23 cellular contexts compared by ENCODE assay signal in the genomic region with DNA sequence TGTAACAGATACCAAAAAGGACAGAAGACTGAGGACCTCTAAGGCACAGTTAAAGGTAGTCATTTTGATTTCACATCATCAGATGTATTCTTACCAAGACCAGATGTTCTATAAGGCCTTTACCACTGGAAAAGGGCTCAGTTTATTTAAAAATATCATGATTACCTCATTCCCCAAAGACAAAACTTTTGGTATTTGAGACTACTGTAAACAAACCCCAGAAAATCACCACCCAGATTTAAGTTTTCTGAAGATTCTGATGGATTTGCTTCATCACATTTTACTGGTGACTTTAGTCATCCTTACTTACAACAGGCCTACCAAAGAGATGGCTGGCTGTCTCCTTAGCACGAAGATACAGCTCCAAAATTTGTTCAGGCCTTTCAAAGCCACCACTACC. TPM values are rescaled to one million over a fixed set of nuclear protein-coding genes. Genes with fewer than 3 reads are reported as not detected.
A peak's percentile ranks its signal among the peaks of the same experiment; 100 is the strongest.
DNase-seq lines count a peak whose midpoint lies in the region; ATAC-seq and TF ChIP-seq lines count a peak whose summit lies in the region.
"Had no signal": no experiment of that assay in that cellular context is flagged by ENCODE, and none has a peak within 500 bp of the region (broad histone marks: within the 10 kb centered on the region; RNA-seq: fewer than 3 reads in every experiment).

No MANE protein-coding gene starts in this region.

- H3K4me1 ChIP-seq in fibroblast of lung (ENCODE audit: control insufficient read depth, extremely low read depth, insufficient read depth, low read length) (no peaks in the 10 kb centered on the region), gastrocnemius medialis (peaks cover 52 to 54% of the 10 kb centered on the region in 2 donors), mesenchymal stem cell (ENCODE audit: control insufficient read depth, insufficient read depth, low read depth, low read length) (peaks cover 2% of the 10 kb centered on the region)

- H3K9me3 ChIP-seq in fibroblast of lung (ENCODE audit: control insufficient read depth, insufficient read depth, low read depth, low read length), result no peaks in the 10 kb centered on the region
- H3K9me3 ChIP-seq in gastrocnemius medialis, result no peaks in the 10 kb centered on the region
- no peaks in the 10 kb centered on the region for H3K9me3 ChIP-seq in mesenchymal stem cell (ENCODE audit: control insufficient read depth, low read length)

- H3K27me3 ChIP-seq in fibroblast of lung (ENCODE audit: control insufficient read depth, insufficient read depth, low read length), result no peaks in the 10 kb centered on the region
- H3K27me3 ChIP-seq in gastrocnemius medialis, result no peaks in the 10 kb centered on the region
- no peaks in the 10 kb centered on the region for H3K27me3 ChIP-seq in mesenchymal stem cell (ENCODE audit: control insufficient read depth in 1 of 2, insufficient read depth in 1 of 2, low read length in 2 of 2)

- peaks cover 23% of the 10 kb centered on the region for H3K36me3 Mint-ChIP-seq in WTC11
- H3K36me3 Mint-ChIP-seq: CD14-positive monocyte had no signal

- peaks cover 6% of the 10 kb centered on the region for H3K9me3 Mint-ChIP-seq in WTC11
- H3K9me3 Mint-ChIP-seq: CD14-positive monocyte, HFFc6 had no signal

- H3K27ac Mint-ChIP-seq in WTC11, result peak overlapping the region; percentile 72
- H3K27ac Mint-ChIP-seq: B cell, CD14-positive monocyte, HFFc6 had no signal

- ATAC-seq in WTC11, result no peak
- ATAC-seq in gastrocnemius medialis, result no peak
- no peak for ATAC-seq in left ventricle myocardium superior
- ATAC-seq in HG03520 (IDR thresholded peaks at IDR 0.05; ENCODE audit: unreplicated experiment), result no peak
- ATAC-seq: GM12878 had no signal

- in situ Hi-C loops in gastrocnemius medialis (cut with MboI; ENCODE audit: low sequenced_read_pairs in 4 of 4), result no loop called here

- H3K27ac ChIP-seq in fibroblast of lung (ENCODE audit: insufficient read depth, low read length) (peak overlapping the region; percentile 15), gastrocnemius medialis (peak overlapping the region; percentile 20 to 51 (median 30)), mesenchymal stem cell (ENCODE audit: low read length, poor library complexity, severe bottlenecking) (no peak overlapping the region)
- H3K27ac ChIP-seq: KMS-11, PC-9, SK-N-MC had no signal

- H3K4me3 Mint-ChIP-seq in WTC11, result no peak overlapping the region
- H3K4me3 Mint-ChIP-seq: B cell, CD14-positive monocyte, HFFc6 had no signal

- no peak overlapping the region for H2AK5ac ChIP-seq in mesenchymal stem cell (ENCODE audit: low read length, severe bottlenecking)

- WGBS in mesenchymal stem cell, result 93% methylated on average over 1 of the region's 1 CpG

- no peak overlapping the region for H4K91ac ChIP-seq in mesenchymal stem cell (ENCODE audit: low read length)

- H3K79me1 ChIP-seq in mesenchymal stem cell (replicated peaks; ENCODE audit: low read length, poor library complexity, severe bottlenecking), result peaks cover 4% of the 10 kb centered on the region

- H3K79me2 ChIP-seq in fibroblast of lung (ENCODE audit: control insufficient read depth, insufficient read depth, low read length), result peaks cover 76% of the 10 kb centered on the region

- no peak overlapping the region for H2AFZ ChIP-seq in fibroblast of lung (ENCODE audit: low read length)
- no peak overlapping the region for H2AFZ ChIP-seq in mesenchymal stem cell (ENCODE audit: low read depth, low read length)
- H2AFZ ChIP-seq: PC-9 had no signal

- H2BK12ac ChIP-seq in mesenchymal stem cell (ENCODE audit: low read length in 2 of 2), result no peak overlapping the region

- H3K4ac ChIP-seq in mesenchymal stem cell (ENCODE audit: low read depth in 1 of 2, low read length in 2 of 2), result no peak overlapping the region

- no peak overlapping the region for H3K4me2 ChIP-seq in fibroblast of lung (ENCODE audit: extremely low read depth, insufficient read depth, low read length)
- H3K4me2 ChIP-seq in mesenchymal stem cell (ENCODE audit: low read length, poor library complexity, severe bottlenecking), result no peak overlapping the region
- H3K4me2 ChIP-seq: KMS-11, PC-9 had no signal

- H2BK5ac ChIP-seq in mesenchymal stem cell (ENCODE audit: low read depth, low read length, poor library complexity, severe bottlenecking), result no peak overlapping the region

- H3K9ac ChIP-seq in fibroblast of lung (ENCODE audit: insufficient read depth, low read length) (no peak overlapping the region), mesenchymal stem cell (ENCODE audit: low read length) (no peak overlapping the region)
- H3K9ac ChIP-seq: KMS-11 had no signal

- no peak overlapping the region for H4K8ac ChIP-seq in mesenchymal stem cell (ENCODE audit: low read length)

- DNase-seq in AG10803 (ENCODE audit: low read depth), result peak; percentile 9
- DNase-seq in WTC11 (ENCODE audit: low spot score), result no peak
- peak in 1 of 2 donors; percentile 57 for DNase-seq in fibroblast of lung (ENCODE audit: low read depth in 2 of 2)
- no peak for DNase-seq in gastrocnemius medialis
- no peak for DNase-seq in left ventricle myocardium superior
- no peak for DNase-seq in amniotic stem cell (lab: John Stamatoyannopoulos, UW)
- no peak for DNase-seq in mesenchymal stem cell
- DNase-seq: HFFc6, NCI-H1092 treated with DMSO at 0.1 percent for 48 hours, NCI-H1436 treated with DMSO at 0.1 percent for 48 hours, NCI-H2029, NCI-H2227 treated with DMSO at 0.1 percent for 48 hours, NCI-H510A, NCI-H748 treated with DMSO at 0.1 percent for 48 hours, PC-9, RPMI8226, SHP77 had no signal

- H2BK120ac ChIP-seq in mesenchymal stem cell (ENCODE audit: low read depth, low read length), result no peak overlapping the region

- TF ChIP-seq CTCF in AG10803 (conservative IDR thresholded peaks at IDR 0.05; ENCODE audit: low read length), result no peak
- no peak for TF ChIP-seq CTCF in WTC11 (IDR thresholded peaks at IDR 0.05)
- no peak for TF ChIP-seq CTCF in fibroblast of lung (conservative IDR thresholded peaks at IDR 0.05 in 1 of 2, IDR thresholded peaks at IDR 0.05 in 1 of 2; ENCODE audit: low read depth in 1 of 2, low read length in 2 of 2)
- no peak for TF ChIP-seq CTCF in gastrocnemius medialis (IDR thresholded peaks at IDR 0.05 in 4 of 5, conservative IDR thresholded peaks at IDR 0.05 in 1 of 5)

- CTCF ChIA-PET in WTC11 (lab: Charles Lee), result interaction anchor here (0.7 kb wide), 1 partner anchor 100 kb away, joined by 3 read pairs; no protein-coding TSS in a partner anchor

- TF ChIP-seq POLR2A in gastrocnemius medialis (IDR thresholded peaks at IDR 0.05), result no peak

- H4K20me1 ChIP-seq in fibroblast of lung (ENCODE audit: control insufficient read depth, extremely low read depth, insufficient read depth, low read length), result no peaks in the 10 kb centered on the region

- no peak overlapping the region for H3K23ac ChIP-seq in mesenchymal stem cell (ENCODE audit: low read length in 2 of 2)

- H3K4me1 Mint-ChIP-seq in WTC11, result peaks cover 42% of the 10 kb centered on the region
- H3K4me1 Mint-ChIP-seq: B cell, CD14-positive monocyte had no signal

- H2BK15ac ChIP-seq in mesenchymal stem cell (ENCODE audit: low read depth, poor library complexity, severe bottlenecking), result no peak overlapping the region

- no peak overlapping the region for H3K14ac ChIP-seq in mesenchymal stem cell (ENCODE audit: low read length in 2 of 2)

- POLR2A ChIA-PET in WTC11 (lab: Charles Lee), result no interaction called here

- H3K4me3 ChIP-seq in AG10803 (ENCODE audit: low read length), result no peak overlapping the region
- H3K4me3 ChIP-seq in fibroblast of lung (replicated peaks in 1 of 4; ENCODE audit: control extremely low read depth in 1 of 4, insufficient read depth in 1 of 4, low read depth in 3 of 4, low read length in 4 of 4), result no peak overlapping the region
- no peak overlapping the region for H3K4me3 ChIP-seq in gastrocnemius medialis
- no peak overlapping the region for H3K4me3 ChIP-seq in mesenchymal stem cell (ENCODE audit: insufficient read depth in 1 of 2, low read depth in 1 of 2, low read length in 2 of 2)
- H3K4me3 ChIP-seq: GM12878, PC-9, SK-N-MC had no signal

- H3K36me3 ChIP-seq in fibroblast of lung (ENCODE audit: control insufficient read depth, insufficient read depth, low read length) (no peaks in the 10 kb centered on the region), gastrocnemius medialis (no peaks in the 10 kb centered on the region), mesenchymal stem cell (ENCODE audit: control insufficient read depth in 1 of 2, insufficient read depth in 2 of 2, low read depth in 1 of 2, low read length in 2 of 2) (peaks cover 3 to 12% of the 10 kb centered on the region in 2 experiments)

- no peaks in the 10 kb centered on the region for H3K27me3 Mint-ChIP-seq in WTC11 (ENCODE audit: low read depth)

- H3K18ac ChIP-seq in mesenchymal stem cell (ENCODE audit: low read depth in 1 of 2, low read length in 2 of 2), result no peak overlapping the region

- intact Hi-C loops in gastrocnemius medialis (cut with DNase I; ENCODE audit: low total_unique reads) (no loop called here), left ventricle myocardium superior (cut with micrococcal nuclease) (no loop called here)

TF ChIP-seq in WTC11, 78 proteins besides CTCF, POLR2A, EP300 and RAD21 (continues in another document):
- no peak for TF ChIP-seq FOXK1 (CRISPR knock-in tag; IDR thresholded peaks at IDR 0.05)
- no peak for TF ChIP-seq ZNF219 (CRISPR knock-in tag; IDR thresholded peaks at IDR 0.05; ENCODE audit: borderline replicate concordance)
- TF ChIP-seq ESRRA (CRISPR knock-in tag; IDR thresholded peaks at IDR 0.05; ENCODE audit: borderline replicate concordance), result no peak
- TF ChIP-seq JAZF1 (CRISPR knock-in tag; IDR thresholded peaks at IDR 0.05), result no peak
- no peak for TF ChIP-seq ZNF396 (CRISPR knock-in tag; IDR thresholded peaks at IDR 0.05; ENCODE audit: borderline replicate concordance)
- TF ChIP-seq, protein P1, sequence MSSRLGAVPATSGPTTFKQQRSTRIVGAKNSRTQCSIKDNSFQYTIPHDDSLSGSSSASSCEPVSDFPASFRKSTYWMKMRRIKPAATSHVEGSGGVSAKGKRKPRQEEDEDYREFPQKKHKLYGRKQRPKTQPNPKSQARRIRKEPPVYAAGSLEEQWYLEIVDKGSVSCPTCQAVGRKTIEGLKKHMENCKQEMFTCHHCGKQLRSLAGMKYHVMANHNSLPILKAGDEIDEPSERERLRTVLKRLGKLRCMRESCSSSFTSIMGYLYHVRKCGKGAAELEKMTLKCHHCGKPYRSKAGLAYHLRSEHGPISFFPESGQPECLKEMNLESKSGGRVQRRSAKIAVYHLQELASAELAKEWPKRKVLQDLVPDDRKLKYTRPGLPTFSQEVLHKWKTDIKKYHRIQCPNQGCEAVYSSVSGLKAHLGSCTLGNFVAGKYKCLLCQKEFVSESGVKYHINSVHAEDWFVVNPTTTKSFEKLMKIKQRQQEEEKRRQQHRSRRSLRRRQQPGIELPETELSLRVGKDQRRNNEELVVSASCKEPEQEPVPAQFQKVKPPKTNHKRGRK (CRISPR knock-in tag; IDR thresholded peaks at IDR 0.05; ENCODE audit: borderline replicate concordance), result no peak

RNA-seq across cellular contexts. Expression of gene ENAH, which starts 8.3 kb away (rescaled TPM):
- total RNA-seq in WTC11 (2021) (223 to 229 TPM (median 227 TPM) in 3 replicates), fibroblast of lung (85.0 and 93.7 TPM in 2 replicates), gastrocnemius medialis (100 to 1,000 TPM in 1 of 4 donors, 10 to 100 TPM in 3; 56.1 to 112 (median 62.2) TPM), left ventricle myocardium superior (90.1 TPM)
- 153 and 210 TPM in 2 replicates for polyA plus RNA-seq in fibroblast of lung
- polyA plus RNA-seq in fibroblast of lung (2012), result 103 and 145 TPM in 2 replicates
- 31.8 and 38.8 TPM in 2 replicates for polyA minus RNA-seq in fibroblast of lung (ENCODE audit: low replicate concordance)
- polyA plus RNA-seq in mesenchymal stem cell (2013, experiment 1 of 2), result 78.1 TPM
- 80.9 TPM for polyA plus RNA-seq in mesenchymal stem cell (2013, experiment 2 of 2)
- polyA plus RNA-seq: CD14-positive monocyte had no signal
